Comparison of ENCODE assay signal across 10 cellular contexts in genomic region chr10:74034301-74034700, GRCh38. TPM values are rescaled to one million over a fixed set of nuclear protein-coding genes. Genes with fewer than 3 reads are reported as not detected.
DNase-seq lines count a peak whose midpoint lies in the region; ATAC-seq and TF ChIP-seq lines count a peak whose summit lies in the region.
"Had no signal": no experiment of that assay in that cellular context is flagged by ENCODE, and none has a peak within 500 bp of the region (broad histone marks: within the 10 kb centered on the region; RNA-seq: fewer than 3 reads in every experiment).

No MANE protein-coding gene starts in this region.

- H3K4me3 Mint-ChIP-seq in activated CD4-positive, alpha-beta memory T cell treated with anti-CD3 and anti-CD28 coated beads for 36 hours = no peak overlapping the region
- no peak overlapping the region for H3K4me3 Mint-ChIP-seq in activated CD4-positive, alpha-beta memory T cell treated with anti-CD3 and anti-CD28 coated beads, Interleukin-2, amount 10 ng/mL, durations not matched to agents 7 days and 5 days
- no peak overlapping the region for H3K4me3 Mint-ChIP-seq in effector memory CD8-positive, alpha-beta T cell
- peak overlapping the region; percentile 4 to 11 for H3K4me3 Mint-ChIP-seq in stimulated activated naive B cell treated with anti-CD40 and anti-IgM and Interleukin-4, amounts not matched to agents 10 μg/mL and 1 μg/mL and 100 μg/mL, for 72 hours
- H3K4me3 Mint-ChIP-seq: neural crest cell had no signal

- H3K9me3 ChIP-seq in right lobe of liver = no peaks in the 10 kb centered on the region

- no peaks in the 10 kb centered on the region for H3K9me3 Mint-ChIP-seq in activated CD4-positive, alpha-beta memory T cell treated with anti-CD3 and anti-CD28 coated beads for 36 hours
- H3K9me3 Mint-ChIP-seq in activated CD4-positive, alpha-beta memory T cell treated with anti-CD3 and anti-CD28 coated beads, Interleukin-2, amount 10 ng/mL, durations not matched to agents 7 days and 5 days = no peaks in the 10 kb centered on the region
- H3K9me3 Mint-ChIP-seq in effector memory CD8-positive, alpha-beta T cell = no peaks in the 10 kb centered on the region
- H3K9me3 Mint-ChIP-seq in stimulated activated naive B cell treated with anti-CD40 and anti-IgM and Interleukin-4, amounts not matched to agents 10 μg/mL and 1 μg/mL and 100 μg/mL, for 72 hours = peaks cover 0 to 2% of the 10 kb centered on the region in 2 donors
- H3K9me3 Mint-ChIP-seq: neural crest cell had no signal

- ATAC-seq in HG02870 (IDR thresholded peaks at IDR 0.05; ENCODE audit: unreplicated experiment) (peak; percentile 53), right lobe of liver (no peak)
- no peak for ATAC-seq in effector memory CD8-positive, alpha-beta T cell (replicated peaks)
- peak; percentile 88 to 93 for ATAC-seq in stimulated activated naive B cell treated with anti-CD40 and anti-IgM and Interleukin-4, amounts not matched to agents 10 μg/mL and 1 μg/mL and 100 μg/mL, for 72 hours (replicated peaks)

- H3K27ac ChIP-seq in right lobe of liver = no peak overlapping the region

- WGBS in right lobe of liver (ENCODE audit: insufficient coverage, low coverage, low lambda C conversion rate, missing lambda C conversion rate) = 42% methylated on average over 2 of the region's 2 CpGs

- no peak overlapping the region for H3K4me3 ChIP-seq in right lobe of liver

- H3K4me1 ChIP-seq in right lobe of liver = peaks cover 0 to 31% (median 10%) of the 10 kb centered on the region in 4 donors

- no peaks in the 10 kb centered on the region for H3K36me3 ChIP-seq in right lobe of liver

- TF ChIP-seq CTCF in right lobe of liver (IDR thresholded peaks at IDR 0.05) = no peak

- H3K27ac Mint-ChIP-seq in activated CD4-positive, alpha-beta memory T cell treated with anti-CD3 and anti-CD28 coated beads for 36 hours = peak overlapping the region; percentile 35
- H3K27ac Mint-ChIP-seq in activated CD4-positive, alpha-beta memory T cell treated with anti-CD3 and anti-CD28 coated beads, Interleukin-2, amount 10 ng/mL, durations not matched to agents 7 days and 5 days = no peak overlapping the region
- peak overlapping the region; percentile 53 to 75 for H3K27ac Mint-ChIP-seq in effector memory CD8-positive, alpha-beta T cell
- H3K27ac Mint-ChIP-seq in stimulated activated naive B cell treated with anti-CD40 and anti-IgM and Interleukin-4, amounts not matched to agents 10 μg/mL and 1 μg/mL and 100 μg/mL, for 72 hours = peak overlapping the region; percentile 85

- no peaks in the 10 kb centered on the region for H3K27me3 Mint-ChIP-seq in activated CD4-positive, alpha-beta memory T cell treated with anti-CD3 and anti-CD28 coated beads for 36 hours
- no peaks in the 10 kb centered on the region for H3K27me3 Mint-ChIP-seq in activated CD4-positive, alpha-beta memory T cell treated with anti-CD3 and anti-CD28 coated beads, Interleukin-2, amount 10 ng/mL, durations not matched to agents 7 days and 5 days
- H3K27me3 Mint-ChIP-seq in effector memory CD8-positive, alpha-beta T cell = no peaks in the 10 kb centered on the region
- H3K27me3 Mint-ChIP-seq in stimulated activated naive B cell treated with anti-CD40 and anti-IgM and Interleukin-4, amounts not matched to agents 10 μg/mL and 1 μg/mL and 100 μg/mL, for 72 hours = no peaks in the 10 kb centered on the region

- TF ChIP-seq POLR2A in right lobe of liver (IDR thresholded peaks at IDR 0.05) = no peak

- intact Hi-C loops in activated CD4-positive, alpha-beta memory T cell treated with anti-CD3 and anti-CD28 coated beads for 36 hours (cut with micrococcal nuclease) = no loop called here
- intact Hi-C loops in right lobe of liver (cut with DNase I) = no loop called here

- no peaks in the 10 kb centered on the region for H3K27me3 ChIP-seq in right lobe of liver

- peaks cover 3% of the 10 kb centered on the region for H3K36me3 Mint-ChIP-seq in activated CD4-positive, alpha-beta memory T cell treated with anti-CD3 and anti-CD28 coated beads for 36 hours
- H3K36me3 Mint-ChIP-seq in activated CD4-positive, alpha-beta memory T cell treated with anti-CD3 and anti-CD28 coated beads, Interleukin-2, amount 10 ng/mL, durations not matched to agents 7 days and 5 days (ENCODE audit: low read depth) = peaks cover 46% of the 10 kb centered on the region
- peaks cover 13% of the 10 kb centered on the region for H3K36me3 Mint-ChIP-seq in effector memory CD8-positive, alpha-beta T cell (ENCODE audit: insufficient read depth)
- H3K36me3 Mint-ChIP-seq in stimulated activated naive B cell treated with anti-CD40 and anti-IgM and Interleukin-4, amounts not matched to agents 10 μg/mL and 1 μg/mL and 100 μg/mL, for 72 hours = peaks cover 22 to 38% of the 10 kb centered on the region in 2 donors

- CTCF ChIA-PET in activated CD4-positive, alpha-beta memory T cell treated with anti-CD3 and anti-CD28 coated beads for 36 hours (lab: Charles Lee) = interaction anchor here (1.0 to 2.5 kb wide), 4 partner anchors 41 to 148 kb away, joined by 3 to 8 read pairs (median 5); no protein-coding TSS in a partner anchor
- CTCF ChIA-PET in activated CD4-positive, alpha-beta memory T cell treated with anti-CD3 and anti-CD28 coated beads, Interleukin-2, amount 10 ng/mL, durations not matched to agents 7 days and 5 days (lab: Charles Lee) = interaction anchor here (1.5 to 2.3 kb wide), 4 partner anchors 77 to 155 kb away, joined by 5 to 10 read pairs (median 7); no protein-coding TSS in a partner anchor

- H3K4me1 Mint-ChIP-seq in activated CD4-positive, alpha-beta memory T cell treated with anti-CD3 and anti-CD28 coated beads for 36 hours (ENCODE audit: low read depth) = peaks cover 44% of the 10 kb centered on the region
- H3K4me1 Mint-ChIP-seq in activated CD4-positive, alpha-beta memory T cell treated with anti-CD3 and anti-CD28 coated beads, Interleukin-2, amount 10 ng/mL, durations not matched to agents 7 days and 5 days = peaks cover 44% of the 10 kb centered on the region
- H3K4me1 Mint-ChIP-seq in effector memory CD8-positive, alpha-beta T cell (ENCODE audit: low read depth in 2 of 2) = peaks cover 23 to 24% of the 10 kb centered on the region in 2 donors
- H3K4me1 Mint-ChIP-seq in stimulated activated naive B cell treated with anti-CD40 and anti-IgM and Interleukin-4, amounts not matched to agents 10 μg/mL and 1 μg/mL and 100 μg/mL, for 72 hours = peaks cover 30 to 68% of the 10 kb centered on the region in 2 donors

- no peak for DNase-seq in activated CD4-positive, alpha-beta memory T cell treated with anti-CD3 and anti-CD28 coated beads for 36 hours
- no peak for DNase-seq in activated CD4-positive, alpha-beta memory T cell treated with anti-CD3 and anti-CD28 coated beads, Interleukin-2, amount 10 ng/mL, durations not matched to agents 7 days and 5 days
- no peak for DNase-seq in effector memory CD8-positive, alpha-beta T cell
- peak; percentile 18 for DNase-seq in stimulated activated naive B cell treated with anti-CD40 and anti-IgM and Interleukin-4, amounts not matched to agents 10 μg/mL and 1 μg/mL and 100 μg/mL, for 72 hours
- DNase-seq in right lobe of liver (no peak), NCI-H526 (lab: John Stamatoyannopoulos, UW) (no peak), OCI-M1 (lab: John Stamatoyannopoulos, UW) (no peak)
- DNase-seq: NCI-H1092 had no signal

- POLR2A ChIA-PET in activated CD4-positive, alpha-beta memory T cell treated with anti-CD3 and anti-CD28 coated beads for 36 hours (lab: Charles Lee) = no interaction called here
- POLR2A ChIA-PET in activated CD4-positive, alpha-beta memory T cell treated with anti-CD3 and anti-CD28 coated beads, Interleukin-2, amount 10 ng/mL, durations not matched to agents 7 days and 5 days (lab: Charles Lee) = no interaction called here

RNA-seq across cellular contexts. Expression of gene VCL, which starts 36.4 kb away (rescaled TPM):
- 10 to 100 TPM; 27.8 to 29.2 TPM for total RNA-seq in activated CD4-positive, alpha-beta memory T cell treated with anti-CD3 and anti-CD28 coated beads for 36 hours
- total RNA-seq in activated CD4-positive, alpha-beta memory T cell treated with anti-CD3 and anti-CD28 coated beads, Interleukin-2, amount 10 ng/mL, durations not matched to agents 7 days and 5 days = 10 to 100 TPM; 70.1 to 71.8 TPM
- 10 to 100 TPM; 13.2 to 58.9 (median 27.5) TPM for total RNA-seq in right lobe of liver

Comparison
In these comparisons a context has a peak if more than half of its experiments do, and no peak if none do; other contexts are left out.
1. H3K4me3 Mint-ChIP-seq: peak in stimulated activated naive B cell treated with anti-CD40 and anti-IgM and Interleukin-4, amounts not matched to agents 10 μg/mL and 1 μg/mL and 100 μg/mL, for 72 hours (2 of 2); none in activated CD4-positive, alpha-beta memory T cell treated with anti-CD3 and anti-CD28 coated beads for 36 hours (single experiment), activated CD4-positive, alpha-beta memory T cell treated with anti-CD3 and anti-CD28 coated beads, Interleukin-2, amount 10 ng/mL, durations not matched to agents 7 days and 5 days (single experiment) and effector memory CD8-positive, alpha-beta T cell (0 of 2).
2. ATAC-seq: peak in HG02870 (single experiment) and stimulated activated naive B cell treated with anti-CD40 and anti-IgM and Interleukin-4, amounts not matched to agents 10 μg/mL and 1 μg/mL and 100 μg/mL, for 72 hours (2 of 2); none in effector memory CD8-positive, alpha-beta T cell (single experiment) and right lobe of liver (0 of 4).